Comparison of ENCODE assay signal across 8 cellular contexts in genomic region chr1:114282751-114283403, GRCh38.
A peak's percentile ranks its signal among the peaks of the same experiment; 100 is the strongest.
DNase-seq lines count a peak whose midpoint lies in the region; ATAC-seq, FAIRE-seq and TF ChIP-seq lines count a peak whose summit lies in the region.

No MANE protein-coding gene starts in this region.

- H3K36me3 ChIP-seq in BJ (ENCODE audit: control insufficient read depth, insufficient read depth, low read length), result no peaks in the 10 kb centered on the region
- no peaks in the 10 kb centered on the region for H3K36me3 ChIP-seq in left lung

- H3K27me3 ChIP-seq in BJ (ENCODE audit: control insufficient read depth, insufficient read depth, low read length) (peaks cover 3% of the 10 kb centered on the region; the same call in 1 of the 2 replicates), left lung (no peaks in the 10 kb centered on the region)

- H3K27me3 Mint-ChIP-seq in activated CD4-positive, alpha-beta T cell treated with anti-CD3 and anti-CD28 coated beads for 36 hours, result peaks cover 2% of the 10 kb centered on the region

- ATAC-seq in HG03457 (IDR thresholded peaks at IDR 0.05; ENCODE audit: unreplicated experiment), result peak; percentile 86
- peak; percentile 100 for ATAC-seq in activated CD4-positive, alpha-beta T cell treated with anti-CD3 and anti-CD28 coated beads for 36 hours
- peak; percentile 100 for ATAC-seq in left lung

- no peak overlapping the region for H3K4me3 Mint-ChIP-seq in activated CD4-positive, alpha-beta T cell treated with anti-CD3 and anti-CD28 coated beads for 36 hours

- CTCF ChIA-PET in BJ (lab: Yijun Ruan, JAX), result interaction anchor here (0.5 to 10.6 kb wide), 39 partner anchors 9 to 1378 kb away, joined by 3 to 160 read pairs (median 4); partner anchors contain the start of genes AP4B1, OLFML3 and RSBN1
- CTCF ChIA-PET in activated CD4-positive, alpha-beta T cell treated with anti-CD3 and anti-CD28 coated beads for 36 hours (lab: Charles Lee), result interaction anchor here (0.5 to 3.6 kb wide), 44 partner anchors 9 to 1149 kb away, joined by 3 to 49 read pairs (median 4); partner anchors contain the start of gene OLFML3

- FAIRE-seq in GM19239 (lab: Jason Lieb, UNC) (peak; percentile 97), colon (lab: Jason Lieb, UNC) (peak; percentile 43)

- DNase-seq in BJ (ENCODE audit: low read depth) (peak; percentile 16), GM19239 (ENCODE audit: insufficient read length, low spot score) (peak; percentile 71), NCI-H510A treated with DMSO at 0.1 percent for 48 hours (lab: John Stamatoyannopoulos, UW) (peak; percentile 55), left lung (peak; percentile 87 to 88)
- peak; percentile 92 for DNase-seq in activated CD4-positive, alpha-beta T cell treated with anti-CD3 and anti-CD28 coated beads for 36 hours
- peak; percentile 67 to 80 (median 75) for DNase-seq in stimulated activated CD4-positive, alpha-beta T cell treated with anti-CD3 and anti-CD28 coated beads, TNF-alpha, amount 100 ng/mL, for 24 hours (ENCODE audit: low read depth in 3 of 3)

- H3K27ac ChIP-seq in left lung, result no peak overlapping the region

- peaks cover 2% of the 10 kb centered on the region for H3K9me3 Mint-ChIP-seq in activated CD4-positive, alpha-beta T cell treated with anti-CD3 and anti-CD28 coated beads for 36 hours (ENCODE audit: low read depth)

- peaks cover 8% of the 10 kb centered on the region for H3K4me1 Mint-ChIP-seq in activated CD4-positive, alpha-beta T cell treated with anti-CD3 and anti-CD28 coated beads for 36 hours

- H3K4me3 ChIP-seq in BJ (ENCODE audit: low read depth, low read length) (no peak overlapping the region), left lung (no peak overlapping the region)

- TF ChIP-seq CTCF in BJ (IDR thresholded peaks at IDR 0.05; ENCODE audit: insufficient read depth, low read depth, low read length), result peak; percentile 92
- peak; percentile 83 to 90 for TF ChIP-seq CTCF in left lung (IDR thresholded peaks at IDR 0.05)

- no peaks in the 10 kb centered on the region for H3K4me1 ChIP-seq in left lung

- POLR2A ChIA-PET in BJ (lab: Charles Lee), result no interaction called here
- POLR2A ChIA-PET in activated CD4-positive, alpha-beta T cell treated with anti-CD3 and anti-CD28 coated beads for 36 hours (lab: Charles Lee), result interaction anchor here (1.4 kb wide), 1 partner anchor 304 kb away, joined by 3 read pairs; no protein-coding TSS in a partner anchor

- H3K36me3 Mint-ChIP-seq in activated CD4-positive, alpha-beta T cell treated with anti-CD3 and anti-CD28 coated beads for 36 hours (ENCODE audit: low read depth), result no peaks in the 10 kb centered on the region

- no peaks in the 10 kb centered on the region for H3K9me3 ChIP-seq in left lung

- no peak overlapping the region for H3K27ac Mint-ChIP-seq in activated CD4-positive, alpha-beta T cell treated with anti-CD3 and anti-CD28 coated beads for 36 hours

- intact Hi-C loops in activated CD4-positive, alpha-beta T cell treated with anti-CD3 and anti-CD28 coated beads for 36 hours (cut with DNase I, micrococcal nuclease), result loop anchor here (1.0 to 10.0 kb wide), 5 partner anchors 191 to 1141 kb away; no protein-coding TSS in a partner anchor
- intact Hi-C loops in left lung (cut with DNase I), result loop anchor here in 1 of 2 donors (5.0 kb wide), 1 partner anchor 306 kb away; the partner anchor contains the start of gene OLFML3

Comparison
In these comparisons a context has a peak if more than half of its experiments do, and no peak if none do; other contexts are left out.
1. DNase-seq: peak in every context shown above with its lines; median percentile 92 in activated CD4-positive, alpha-beta T cell treated with anti-CD3 and anti-CD28 coated beads for 36 hours; 88 in left lung; 75 in stimulated activated CD4-positive, alpha-beta T cell treated with anti-CD3 and anti-CD28 coated beads, TNF-alpha, amount 100 ng/mL, for 24 hours; 71 in GM19239; 55 in NCI-H510A treated with DMSO at 0.1 percent for 48 hours; 16 in BJ.